ENCODE assay signal across 10 cellular contexts in genomic region chr17:75077072-75077489, GRCh38. TPM values are rescaled to one million over a fixed set of nuclear protein-coding genes. Genes with fewer than 3 reads are reported as not detected.
DNase-seq lines count a peak whose midpoint lies in the region; ATAC-seq and TF ChIP-seq lines count a peak whose summit lies in the region.
"Had no signal": no experiment of that assay in that cellular context is flagged by ENCODE, and none has a peak within 500 bp of the region (broad histone marks: within the 10 kb centered on the region; RNA-seq: fewer than 3 reads in every experiment).

No MANE protein-coding gene starts in this region.

- H3K36me3 ChIP-seq in mucosa of rectum (ENCODE audit: control insufficient read depth in 2 of 2, insufficient read depth in 2 of 2, low read length in 2 of 2) = no peaks in the 10 kb centered on the region
- no peaks in the 10 kb centered on the region for H3K36me3 ChIP-seq in upper lobe of right lung

- peaks cover 9% of the 10 kb centered on the region for H3K4me1 Mint-ChIP-seq in activated naive CD8-positive, alpha-beta T cell (ENCODE audit: low read depth)
- peaks cover 22% of the 10 kb centered on the region for H3K4me1 Mint-ChIP-seq in activated naive CD8-positive, alpha-beta T cell treated with anti-CD3 and anti-CD28 coated beads for 36 hours

- H3K4me3 ChIP-seq in choroid plexus epithelial cell (ENCODE audit: low read depth, low read length) = peak overlapping the region; percentile 34
- peak overlapping the region; percentile 62 to 69 for H3K4me3 ChIP-seq in mucosa of rectum (ENCODE audit: low read length in 2 of 2)
- H3K4me3 ChIP-seq in upper lobe of right lung = peak overlapping the region; percentile 46

- H3K4me1 ChIP-seq in mucosa of rectum (ENCODE audit: control insufficient read depth in 2 of 2, insufficient read depth in 2 of 2, low read length in 2 of 2) = peaks cover 37 to 39% of the 10 kb centered on the region in 2 donors
- peaks cover 33% of the 10 kb centered on the region for H3K4me1 ChIP-seq in upper lobe of right lung

- H3K27me3 Mint-ChIP-seq in activated naive CD8-positive, alpha-beta T cell = no peaks in the 10 kb centered on the region
- no peaks in the 10 kb centered on the region for H3K27me3 Mint-ChIP-seq in activated naive CD8-positive, alpha-beta T cell treated with anti-CD3 and anti-CD28 coated beads for 36 hours

- no peaks in the 10 kb centered on the region for H3K27me3 ChIP-seq in mucosa of rectum (ENCODE audit: control insufficient read depth in 2 of 2, insufficient read depth in 2 of 2, low read length in 2 of 2)
- H3K27me3 ChIP-seq in upper lobe of right lung = no peaks in the 10 kb centered on the region

- TF ChIP-seq CTCF in choroid plexus epithelial cell (conservative IDR thresholded peaks at IDR 0.05; ENCODE audit: low read depth, low read length) (no peak), upper lobe of right lung (IDR thresholded peaks at IDR 0.05) (no peak)

- peak overlapping the region; percentile 71 to 90 for H3K27ac ChIP-seq in mucosa of rectum (ENCODE audit: low read depth in 2 of 2, low read length in 2 of 2)
- peak overlapping the region; percentile 89 for H3K27ac ChIP-seq in upper lobe of right lung

- H3K27ac Mint-ChIP-seq in activated naive CD8-positive, alpha-beta T cell = no peak overlapping the region
- no peak overlapping the region for H3K27ac Mint-ChIP-seq in activated naive CD8-positive, alpha-beta T cell treated with anti-CD3 and anti-CD28 coated beads for 36 hours

- DNase-seq in activated naive CD8-positive, alpha-beta T cell treated with anti-CD3 and anti-CD28 coated beads for 36 hours = no peak
- DNase-seq in choroid plexus epithelial cell (ENCODE audit: low read depth) = no peak
- no peak for DNase-seq in upper lobe of right lung
- DNase-seq in KG1 (lab: John Stamatoyannopoulos, UW) = no peak
- DNase-seq in NCI-H526 treated with DMSO at 0.1 percent for 48 hours (lab: John Stamatoyannopoulos, UW) = no peak
- DNase-seq in NCI-H2227 (lab: John Stamatoyannopoulos, UW; ENCODE audit: unreplicated experiment) = no peak
- DNase-seq: AML-193, NCI-H446 had no signal

- ATAC-seq in upper lobe of right lung = no peak

- no peaks in the 10 kb centered on the region for H3K36me3 Mint-ChIP-seq in activated naive CD8-positive, alpha-beta T cell
- no peaks in the 10 kb centered on the region for H3K36me3 Mint-ChIP-seq in activated naive CD8-positive, alpha-beta T cell treated with anti-CD3 and anti-CD28 coated beads for 36 hours

- H3K9me3 Mint-ChIP-seq in activated naive CD8-positive, alpha-beta T cell (ENCODE audit: low read depth) = no peaks in the 10 kb centered on the region
- H3K9me3 Mint-ChIP-seq in activated naive CD8-positive, alpha-beta T cell treated with anti-CD3 and anti-CD28 coated beads for 36 hours = no peaks in the 10 kb centered on the region

- H3K4me3 Mint-ChIP-seq in activated naive CD8-positive, alpha-beta T cell = peak overlapping the region; percentile 69
- H3K4me3 Mint-ChIP-seq in activated naive CD8-positive, alpha-beta T cell treated with anti-CD3 and anti-CD28 coated beads for 36 hours = no peak overlapping the region

- intact Hi-C loops in upper lobe of right lung (cut with DNase I) = no loop called here

- H3K9ac ChIP-seq in mucosa of rectum (ENCODE audit: low read depth in 1 of 2, low read length in 2 of 2) = peak overlapping the region; percentile 68 to 80

- H3K9me3 ChIP-seq in mucosa of rectum (ENCODE audit: control insufficient read depth in 2 of 2, low read length in 2 of 2) (no peaks in the 10 kb centered on the region), upper lobe of right lung (no peaks in the 10 kb centered on the region)

RNA-seq across cellular contexts. Expression of gene SLC16A5, which starts 10.7 kb away (rescaled TPM):
- 1 to 10 TPM; 2.1 TPM for total RNA-seq in activated naive CD8-positive, alpha-beta T cell treated with anti-CD3 and anti-CD28 coated beads for 36 hours
- 40.5 TPM for total RNA-seq in upper lobe of right lung

RNA-seq across cellular contexts. Expression of gene KCTD2, which starts 30.1 kb away (rescaled TPM):
- total RNA-seq in activated naive CD8-positive, alpha-beta T cell treated with anti-CD3 and anti-CD28 coated beads for 36 hours = 10 to 100 TPM; 14.1 to 14.7 TPM
- 25.3 TPM for total RNA-seq in upper lobe of right lung

RNA-seq across cellular contexts. Expression of gene ATP5PD, which starts 30.3 kb away (rescaled TPM):
- total RNA-seq in activated naive CD8-positive, alpha-beta T cell treated with anti-CD3 and anti-CD28 coated beads for 36 hours = 100 to 1,000 TPM; 185 to 189 TPM
- total RNA-seq in upper lobe of right lung = 155 TPM

RNA-seq across cellular contexts. Expression of gene ARMC7, which starts 32.7 kb away (rescaled TPM):
- total RNA-seq in activated naive CD8-positive, alpha-beta T cell treated with anti-CD3 and anti-CD28 coated beads for 36 hours = 1 to 10 TPM; 6.5 to 6.6 TPM
- total RNA-seq in upper lobe of right lung = 18.0 TPM

RNA-seq across cellular contexts. Expression of gene NT5C, which starts 54.5 kb away (rescaled TPM):
- total RNA-seq in activated naive CD8-positive, alpha-beta T cell treated with anti-CD3 and anti-CD28 coated beads for 36 hours = 10 to 100 TPM; 71.2 to 74.8 TPM
- 35.8 TPM for total RNA-seq in upper lobe of right lung

Comparison
In these comparisons a context has a peak if more than half of its experiments do, and no peak if none do; other contexts are left out.
1. RNA of gene SLC16A5, which starts 10.7 kb away (total RNA-seq): 40.5 TPM in upper lobe of right lung (single experiment); 2.1 TPM in activated naive CD8-positive, alpha-beta T cell treated with anti-CD3 and anti-CD28 coated beads for 36 hours; every median in the first group is over 10 times any median in the second.
2. Peak in every context shown above with its lines, with median percentiles within 50 percentile points of each other: H3K4me3 ChIP-seq.